In genomic region chr6:32148722-32149576, GRCh38 we compare ENCODE assay signal across 8 cellular contexts. TPM values are rescaled to one million over a fixed set of nuclear protein-coding genes. Genes with fewer than 3 reads are reported as not detected.
DNase-seq lines count a peak whose midpoint lies in the region; ATAC-seq and TF ChIP-seq lines count a peak whose summit lies in the region.

No MANE protein-coding gene starts in this region.

- H2AFZ ChIP-seq in OCI-LY7 (ENCODE audit: low read length), result no peak overlapping the region
- H2AFZ ChIP-seq in hepatocyte, result no peak overlapping the region

- CTCF ChIA-PET in OCI-LY7 (lab: Charles Lee; ENCODE audit: unreplicated experiment), result no interaction called here

- POLR2A ChIA-PET in OCI-LY7 (lab: Charles Lee), result no interaction called here

- ATAC-seq in GM21515 (IDR thresholded peaks at IDR 0.05; ENCODE audit: unreplicated experiment), result no peak
- ATAC-seq in HG03432 (IDR thresholded peaks at IDR 0.05; ENCODE audit: unreplicated experiment), result no peak
- ATAC-seq in GM21529 (IDR thresholded peaks at IDR 0.05; ENCODE audit: unreplicated experiment), result no peak

- H3K4me3 ChIP-seq in OCI-LY7 (ENCODE audit: low read depth, low read length, poor library complexity, severe bottlenecking) (no peak overlapping the region), hepatocyte (no peak overlapping the region)

- H3K27ac ChIP-seq in OCI-LY7 (ENCODE audit: low read depth, low read length, poor library complexity, severe bottlenecking) (no peak overlapping the region), hepatocyte (no peak overlapping the region)

- intact Hi-C loops in OCI-LY7 (cut with micrococcal nuclease; ENCODE audit: unreplicated experiment), result no loop called here

- H3K79me2 ChIP-seq in OCI-LY7 (ENCODE audit: insufficient read depth, low read depth, low read length), result no peaks in the 10 kb centered on the region
- no peaks in the 10 kb centered on the region for H3K79me2 ChIP-seq in hepatocyte

- no TSS peak for BruUV-seq in OCI-LY7 (replicated peaks; lab: Mats Ljungman, UMichigan)

- H3K36me3 ChIP-seq in OCI-LY7 (ENCODE audit: insufficient read depth, low read length), result no peaks in the 10 kb centered on the region
- H3K36me3 ChIP-seq in hepatocyte (replicated peaks; ENCODE audit: insufficient read depth, low read depth), result no peaks in the 10 kb centered on the region

- H4K20me1 ChIP-seq in OCI-LY7 (ENCODE audit: insufficient read depth, low read length), result no peaks in the 10 kb centered on the region
- H4K20me1 ChIP-seq in hepatocyte (ENCODE audit: insufficient read depth, poor library complexity, severe bottlenecking), result no peaks in the 10 kb centered on the region

- H3K4me2 ChIP-seq in OCI-LY7 (ENCODE audit: low read length), result no peak overlapping the region
- H3K4me2 ChIP-seq in hepatocyte, result peak overlapping the region; percentile 66

- TF ChIP-seq CTCF in OCI-LY7 (conservative IDR thresholded peaks at IDR 0.05; ENCODE audit: low read length) (0 out of 2 replicates have a peak, but pooled peaks have one; percentile 15), hepatocyte (IDR thresholded peaks at IDR 0.05; ENCODE audit: poor library complexity) (peak; percentile 23)

- H3K9me3 ChIP-seq in OCI-LY7 (ENCODE audit: low read length) (no peaks in the 10 kb centered on the region), hepatocyte (ENCODE audit: low read depth) (no peaks in the 10 kb centered on the region)

- peaks cover 12% of the 10 kb centered on the region for H3K4me1 ChIP-seq in OCI-LY7 (ENCODE audit: insufficient read depth, low read length, poor library complexity, severe bottlenecking)
- H3K4me1 ChIP-seq in hepatocyte (ENCODE audit: insufficient read depth), result peaks cover 17% of the 10 kb centered on the region

- DNase-seq in OCI-LY7 (ENCODE audit: low spot score) (no peak), hepatocyte (ENCODE audit: low spot score) (peak; percentile 72), HCEC 1CT (no peak)
- DNase-seq in activated effector memory CD4-positive, alpha-beta T cell treated with anti-CD3 and anti-CD28 coated beads, Interleukin-2, amount 50 U/mL, for 16 hours, result peak; percentile 88
- DNase-seq in stimulated activated CD4-positive, alpha-beta T cell treated with anti-CD3 and anti-CD28 coated beads, Interleukin-15, amount 100 ng/mL, for 48 hours (ENCODE audit: low read depth in 2 of 2), result peak; percentile 70 to 79

- 47% methylated on average over 53 of the region's 64 CpGs for WGBS in hepatocyte (ENCODE audit: low lambda C conversion rate, missing lambda C conversion rate)

- H3K27me3 ChIP-seq in hepatocyte, result peaks cover 26% of the 10 kb centered on the region

- H3K9me2 ChIP-seq in OCI-LY7 (ENCODE audit: insufficient read depth, low read length), result no peaks in the 10 kb centered on the region
- no peaks in the 10 kb centered on the region for H3K9me2 ChIP-seq in hepatocyte (replicated peaks; ENCODE audit: insufficient read depth)

RNA-seq across cellular contexts. Expression of gene PRRT1, which starts 2.8 kb away (rescaled TPM):
- 0.13 and 0.47 TPM in 2 replicates for total RNA-seq in OCI-LY7 (2014; rRNA removed; shearing (Covaris generic))
- 2.4 and 3.5 TPM in 2 replicates for total RNA-seq in OCI-LY7 (2022)
- 0.10 TPM in 1 of 2 replicates, not detected in the other for total RNA-seq in hepatocyte
- 0.91 and 4.0 TPM in 2 replicates for polyA plus RNA-seq in hepatocyte

RNA-seq across cellular contexts. Expression of gene PPT2, which starts 5.0 kb away (rescaled TPM):
- total RNA-seq in OCI-LY7 (2014; rRNA removed; shearing (Covaris generic)), result 111 and 130 TPM in 2 replicates
- total RNA-seq in OCI-LY7 (2022), result 34.1 and 39.0 TPM in 2 replicates
- total RNA-seq in hepatocyte, result 20.2 and 27.2 TPM in 2 replicates
- polyA plus RNA-seq in hepatocyte, result 29.7 and 34.3 TPM in 2 replicates

RNA-seq across cellular contexts. Expression of gene EGFL8, which starts 15.4 kb away (rescaled TPM):
- 7.4 and 11.4 TPM in 2 replicates for total RNA-seq in OCI-LY7 (2014; rRNA removed; shearing (Covaris generic))
- total RNA-seq in OCI-LY7 (2022), result 21.6 and 23.0 TPM in 2 replicates
- 1.8 and 4.5 TPM in 2 replicates for total RNA-seq in hepatocyte
- 12.2 and 19.5 TPM in 2 replicates for polyA plus RNA-seq in hepatocyte

RNA-seq across cellular contexts. Expression of gene FKBPL, which starts 18.9 kb away (rescaled TPM):
- 10.1 and 11.6 TPM in 2 replicates for total RNA-seq in OCI-LY7 (2014; rRNA removed; shearing (Covaris generic))
- total RNA-seq in OCI-LY7 (2022) (8.2 and 8.4 TPM in 2 replicates), hepatocyte (5.7 and 6.0 TPM in 2 replicates)
- 6.2 and 6.3 TPM in 2 replicates for polyA plus RNA-seq in hepatocyte

RNA-seq across cellular contexts. Expression of gene ATF6B, which starts 20.9 kb away (rescaled TPM):
- total RNA-seq in OCI-LY7 (2014; rRNA removed; shearing (Covaris generic)), result 44.8 and 57.7 TPM in 2 replicates
- total RNA-seq in OCI-LY7 (2022), result 122 and 125 TPM in 2 replicates
- 37.9 and 41.9 TPM in 2 replicates for total RNA-seq in hepatocyte
- 43.7 and 52.6 TPM in 2 replicates for polyA plus RNA-seq in hepatocyte

Comparison
In these comparisons a context has a peak if more than half of its experiments do, and no peak if none do; other contexts are left out.
1. DNase-seq: peak in activated effector memory CD4-positive, alpha-beta T cell treated with anti-CD3 and anti-CD28 coated beads, Interleukin-2, amount 50 U/mL, for 16 hours (single experiment), hepatocyte (single experiment) and stimulated activated CD4-positive, alpha-beta T cell treated with anti-CD3 and anti-CD28 coated beads, Interleukin-15, amount 100 ng/mL, for 48 hours (2 of 2); none in OCI-LY7 (single experiment) and HCEC 1CT (single experiment).